1 cellular context compared by ENCODE assay signal in genomic region chr17:82292251-82293154, GRCh38.
TF ChIP-seq lines count a peak whose summit lies in the region.

No MANE protein-coding gene starts in this region.

TF ChIP-seq in HEK293, 187 proteins besides CTCF, POLR2A, EP300 and RAD21 (continued from another document and continues in another):
- TF ChIP-seq ZNF704 (tag by site-specific recombination; IDR thresholded peaks at IDR 0.05) (no peak), SETDB1 (IDR thresholded peaks at IDR 0.05; ENCODE audit: insufficient read length, low read length) (no peak), ZNF280C (tag by site-specific recombination; IDR thresholded peaks at IDR 0.05) (no peak), ZNF433 (tag by site-specific recombination; IDR thresholded peaks at IDR 0.05; ENCODE audit: low read depth) (no peak), SALL2 (tag by site-specific recombination; IDR thresholded peaks at IDR 0.05; ENCODE audit: borderline replicate concordance) (no peak), ZNF549 (tag by site-specific recombination; IDR thresholded peaks at IDR 0.05) (no peak), ZNF677 (tag by site-specific recombination; IDR thresholded peaks at IDR 0.05) (no peak), ZNF621 (tag by site-specific recombination; IDR thresholded peaks at IDR 0.05) (no peak), ZNF514 (tag by site-specific recombination; IDR thresholded peaks at IDR 0.05) (no peak), ZNF404 (tag by site-specific recombination; IDR thresholded peaks at IDR 0.05) (no peak), BCL11A (tag by site-specific recombination; IDR thresholded peaks at IDR 0.05; ENCODE audit: low read depth) (no peak), OSR2 (tag by site-specific recombination; IDR thresholded peaks at IDR 0.05) (peak; percentile 29; the same call in 1 of the 2 replicates), ZEB2 (tag by site-specific recombination; IDR thresholded peaks at IDR 0.05) (peak; percentile 73), HIC1 (tag by site-specific recombination; IDR thresholded peaks at IDR 0.05) (no peak), ZBTB48 (tag by site-specific recombination; IDR thresholded peaks at IDR 0.05) (peak; percentile 65), ZBTB21 (tag by site-specific recombination; IDR thresholded peaks at IDR 0.05) (no peak), ZSCAN5A (tag by site-specific recombination; IDR thresholded peaks at IDR 0.05) (no peak), ZNF76 (tag by site-specific recombination; IDR thresholded peaks at IDR 0.05; ENCODE audit: borderline replicate concordance, low read depth) (no peak; the same call in 1 of the 2 replicates), ZBTB20 (tag by site-specific recombination; IDR thresholded peaks at IDR 0.05) (peak; percentile 57; the same call in 1 of the 2 replicates), ZNF555 (tag by site-specific recombination; conservative IDR thresholded peaks at IDR 0.05) (no peak), ZNF148 (tag by site-specific recombination; IDR thresholded peaks at IDR 0.05; ENCODE audit: borderline replicate concordance) (no peak), KLF17 (tag by site-specific recombination; IDR thresholded peaks at IDR 0.05) (peak; percentile 89), PRDM4 (tag by site-specific recombination; IDR thresholded peaks at IDR 0.05) (0 out of 2 replicates have a peak, but pooled peaks have one; percentile 11), ZNF10 (tag by site-specific recombination; IDR thresholded peaks at IDR 0.05) (0 out of 2 replicates have a peak, but pooled peaks have one; percentile 41), ZNF223 (tag by site-specific recombination; IDR thresholded peaks at IDR 0.05) (peak; percentile 60; the same call in 1 of the 2 replicates), ZNF658 (tag by site-specific recombination; IDR thresholded peaks at IDR 0.05) (no peak), ZSCAN30 (tag by site-specific recombination; IDR thresholded peaks at IDR 0.05) (peak; percentile 81), ZNF157 (tag by site-specific recombination; IDR thresholded peaks at IDR 0.05) (no peak), ZNF354C (tag by site-specific recombination; IDR thresholded peaks at IDR 0.05; ENCODE audit: borderline replicate concordance, low read depth) (no peak), ZNF292 (tag by site-specific recombination; IDR thresholded peaks at IDR 0.05; ENCODE audit: borderline replicate concordance, low read depth) (no peak), REPIN1 (tag by site-specific recombination; IDR thresholded peaks at IDR 0.05; ENCODE audit: low read depth) (no peak), ZNF184 (tag by site-specific recombination; IDR thresholded peaks at IDR 0.05) (peak; percentile 44; the same call in 1 of the 2 replicates), SP3 (tag by site-specific recombination; IDR thresholded peaks at IDR 0.05) (peak; percentile 84), OVOL3 (tag by site-specific recombination; IDR thresholded peaks at IDR 0.05) (no peak), ZNF692 (tag by site-specific recombination; IDR thresholded peaks at IDR 0.05) (0 out of 2 replicates have a peak, but pooled peaks have one; percentile 44), PBX3 (CRISPR knock-in tag; IDR thresholded peaks at IDR 0.05) (peak; percentile 26; the same call in 1 of the 2 replicates), ZBTB11 (tag by site-specific recombination; conservative IDR thresholded peaks at IDR 0.05; ENCODE audit: low read depth) (peak; percentile 55; the same call in 1 of the 2 replicates)
